ENCODE assay signal across 8 cellular contexts in genomic region chr11:116853461-116854073, GRCh38. TPM values are rescaled to one million over a fixed set of nuclear protein-coding genes. Genes with fewer than 3 reads are reported as not detected.
A peak's percentile ranks its signal among the peaks of the same experiment; 100 is the strongest.
DNase-seq lines count a peak whose midpoint lies in the region; ATAC-seq and TF ChIP-seq lines count a peak whose summit lies in the region.

No MANE protein-coding gene starts in this region.

- no peaks in the 10 kb centered on the region for H3K79me2 ChIP-seq in SK-N-SH (ENCODE audit: insufficient read depth)

- no peak for TF ChIP-seq RAD21 in SK-N-SH (IDR thresholded peaks at IDR 0.05; ENCODE audit: low read length)

- no peak overlapping the region for H2AFZ ChIP-seq in SK-N-SH (ENCODE audit: low read depth)

- H3K9me3 ChIP-seq in SK-N-SH (no peaks in the 10 kb centered on the region), mucosa of rectum (ENCODE audit: control insufficient read depth in 2 of 2, low read length in 2 of 2) (no peaks in the 10 kb centered on the region)

- DNase-seq in BJ (ENCODE audit: low read depth) = peak; percentile 87
- no peak for DNase-seq in SK-N-SH
- DNase-seq in ecto neural progenitor cell (ENCODE audit: low spot score) = no peak
- DNase-seq in Ammon's horn (ENCODE audit: low spot score) = no peak

- H4K20me1 ChIP-seq in SK-N-SH (ENCODE audit: insufficient read depth) = no peaks in the 10 kb centered on the region

- ATAC-seq in GM19324 (IDR thresholded peaks at IDR 0.05; ENCODE audit: low FRiP score, unreplicated experiment) (peak; percentile 82), HG03280 (IDR thresholded peaks at IDR 0.05; ENCODE audit: unreplicated experiment) (peak; percentile 95)

- H3K4me2 ChIP-seq in SK-N-SH = peak overlapping the region; percentile 16

- H3F3A ChIP-seq in SK-N-SH (replicated peaks; ENCODE audit: insufficient read depth) = peaks cover 31% of the 10 kb centered on the region

- POLR2A ChIA-PET in BJ (lab: Charles Lee) = interaction anchor here (1.0 kb wide), 1 partner anchor 66 kb away, joined by 4 read pairs; the partner anchor contains the start of gene ZPR1
- POLR2A ChIA-PET in SK-N-SH (lab: Yijun Ruan, JAX) = no interaction called here

- H3K27me3 ChIP-seq in BJ (ENCODE audit: control insufficient read depth, insufficient read depth, low read length) (no peaks in the 10 kb centered on the region), SK-N-SH (ENCODE audit: insufficient read depth) (no peaks in the 10 kb centered on the region), mucosa of rectum (ENCODE audit: control insufficient read depth in 2 of 2, insufficient read depth in 2 of 2, low read length in 2 of 2) (no peaks in the 10 kb centered on the region)

- H3K4me1 ChIP-seq in SK-N-SH (ENCODE audit: control insufficient read depth in 1 of 2, insufficient read depth in 2 of 2, low read depth in 1 of 2, low read length in 1 of 2) (peaks cover 15 to 33% of the 10 kb centered on the region in 2 experiments), mucosa of rectum (ENCODE audit: control insufficient read depth in 2 of 2, insufficient read depth in 2 of 2, low read length in 2 of 2) (peaks cover 31 to 36% of the 10 kb centered on the region in 2 donors)

- TF ChIP-seq EP300 in SK-N-SH (IDR thresholded peaks at IDR 0.05; ENCODE audit: borderline replicate concordance in 1 of 2, low read depth in 1 of 2, low read length in 1 of 2) = no peak

- no peaks in the 10 kb centered on the region for H3K9me3 Mint-ChIP-seq in activated naive CD8-positive, alpha-beta T cell (ENCODE audit: low read depth)

- H3K4me3 ChIP-seq in BJ (ENCODE audit: low read depth, low read length) (no peak overlapping the region), SK-N-SH (ENCODE audit: low read depth in 2 of 2, low read length in 1 of 2) (no peak overlapping the region), mucosa of rectum (ENCODE audit: low read length in 2 of 2) (peak overlapping the region in 1 of 2 donors; percentile 20)

- WGBS in SK-N-SH (ENCODE audit: low lambda C conversion rate) = 48% methylated on average over 6 of the region's 6 CpGs

- peak overlapping the region; percentile 65 for H3K4me3 Mint-ChIP-seq in activated naive CD8-positive, alpha-beta T cell

- H3K9ac ChIP-seq in SK-N-SH (peak overlapping the region; percentile 40), mucosa of rectum (ENCODE audit: low read depth in 1 of 2, low read length in 2 of 2) (peak overlapping the region in 1 of 2 donors; percentile 38)

- peaks cover 66% of the 10 kb centered on the region for H3K4me1 Mint-ChIP-seq in activated naive CD8-positive, alpha-beta T cell (ENCODE audit: low read depth)

- TF ChIP-seq CTCF in BJ (IDR thresholded peaks at IDR 0.05; ENCODE audit: insufficient read depth, low read depth, low read length) (no peak), SK-N-SH (IDR thresholded peaks at IDR 0.05) (no peak)

- H3K9me2 ChIP-seq in SK-N-SH = no peaks in the 10 kb centered on the region

- H3K27ac ChIP-seq in SK-N-SH (ENCODE audit: low read depth in 2 of 2, low read length in 1 of 2) = peak overlapping the region in 1 of 2 experiments; percentile 79; a peak in 2 of 4 replicates
- peak overlapping the region; percentile 64 to 71 for H3K27ac ChIP-seq in mucosa of rectum (ENCODE audit: low read depth in 2 of 2, low read length in 2 of 2)

- CTCF ChIA-PET in BJ (lab: Yijun Ruan, JAX) = interaction anchor here (1.0 to 3.2 kb wide), 7 partner anchors 12 to 253 kb away, joined by 3 to 19 read pairs (median 5); partner anchors contain the start of gene APOA1
- CTCF ChIA-PET in SK-N-SH (lab: Yijun Ruan, JAX) = interaction anchor here (1.0 to 2.0 kb wide), 5 partner anchors 17 to 373 kb away, joined by 3 to 7 read pairs (median 5); no protein-coding TSS in a partner anchor

- peak overlapping the region; percentile 76 for H3K27ac Mint-ChIP-seq in activated naive CD8-positive, alpha-beta T cell

- H3K36me3 ChIP-seq in BJ (ENCODE audit: control insufficient read depth, insufficient read depth, low read length) (peaks cover 5% of the 10 kb centered on the region), SK-N-SH (replicated peaks in 1 of 2; ENCODE audit: control insufficient read depth in 1 of 2, insufficient read depth in 2 of 2, low read length in 1 of 2) (peaks cover 7 to 20% of the 10 kb centered on the region in 2 experiments), mucosa of rectum (ENCODE audit: control insufficient read depth in 2 of 2, insufficient read depth in 2 of 2, low read length in 2 of 2) (peaks cover 18 to 33% of the 10 kb centered on the region in 2 donors)

- peaks cover 14% of the 10 kb centered on the region for H3K36me3 Mint-ChIP-seq in activated naive CD8-positive, alpha-beta T cell

- no peaks in the 10 kb centered on the region for H3K27me3 Mint-ChIP-seq in activated naive CD8-positive, alpha-beta T cell

TF ChIP-seq in SK-N-SH, 30 proteins besides CTCF, POLR2A, EP300 and RAD21:
- TF ChIP-seq JUND (IDR thresholded peaks at IDR 0.05) = peak; percentile 36; the same call in 1 of the 2 replicates
- no peak for TF ChIP-seq POLR2AphosphoS5 (IDR thresholded peaks at IDR 0.05; ENCODE audit: low read depth, low read length)
- TF ChIP-seq SMC3 (IDR thresholded peaks at IDR 0.05; ENCODE audit: low read depth, low read length) = no peak
- 0 out of 2 replicates have a peak, but pooled peaks have one; percentile 23 for TF ChIP-seq FOXM1 (IDR thresholded peaks at IDR 0.05; ENCODE audit: low read depth)
- TF ChIP-seq, protein P1, sequence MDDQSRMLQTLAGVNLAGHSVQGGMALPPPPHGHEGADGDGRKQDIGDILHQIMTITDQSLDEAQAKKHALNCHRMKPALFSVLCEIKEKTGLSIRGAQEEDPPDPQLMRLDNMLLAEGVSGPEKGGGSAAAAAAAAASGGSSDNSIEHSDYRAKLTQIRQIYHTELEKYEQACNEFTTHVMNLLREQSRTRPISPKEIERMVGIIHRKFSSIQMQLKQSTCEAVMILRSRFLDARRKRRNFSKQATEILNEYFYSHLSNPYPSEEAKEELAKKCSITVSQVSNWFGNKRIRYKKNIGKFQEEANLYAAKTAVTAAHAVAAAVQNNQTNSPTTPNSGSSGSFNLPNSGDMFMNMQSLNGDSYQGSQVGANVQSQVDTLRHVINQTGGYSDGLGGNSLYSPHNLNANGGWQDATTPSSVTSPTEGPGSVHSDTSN (IDR thresholded peaks at IDR 0.05) = peak; percentile 15; the same call in 1 of the 2 replicates
- TF ChIP-seq FOXJ3 (CRISPR knock-in tag; IDR thresholded peaks at IDR 0.05) = no peak
- TF ChIP-seq TCF12 (IDR thresholded peaks at IDR 0.05) = peak; percentile 13; the same call in 1 of the 2 replicates
- TF ChIP-seq NFIC (IDR thresholded peaks at IDR 0.05; ENCODE audit: borderline replicate concordance) = peak; percentile 63

RNA-seq across cellular contexts. Expression of gene APOA1, which starts 16.1 kb away (rescaled TPM):
- polyA plus RNA-seq in BJ (2011; rRNA removed) (not detected in 2 replicates), SK-N-SH (2012; rRNA removed) (0.20 TPM in 1 of 2 replicates, not detected in the other)
- not detected in 2 replicates for polyA minus RNA-seq in BJ (2011; rRNA and poly(A)+ RNA removed)
- polyA plus RNA-seq in SK-N-SH (2012; cell fraction: cytosol; rRNA removed) = 0.05 TPM in 1 of 2 replicates, not detected in the other
- polyA plus RNA-seq in SK-N-SH (2012; cell fraction: nucleus; rRNA removed) = 0.06 and 0.36 TPM in 2 replicates

RNA-seq across cellular contexts. Expression of gene APOC3, which starts 23.9 kb away (rescaled TPM):
- polyA plus RNA-seq in BJ (2011; rRNA removed) (not detected in 2 replicates), SK-N-SH (2012; rRNA removed) (not detected in 2 replicates)
- polyA minus RNA-seq in BJ (2011; rRNA and poly(A)+ RNA removed) = not detected in 2 replicates
- polyA plus RNA-seq in SK-N-SH (2012; cell fraction: cytosol; rRNA removed) = 8.5 TPM in 1 of 2 replicates, not detected in the other
- polyA plus RNA-seq in SK-N-SH (2012; cell fraction: nucleus; rRNA removed) = 0.51 TPM in 1 of 2 replicates, not detected in the other

RNA-seq across cellular contexts. Expression of gene APOA4, which starts 30.5 kb away (rescaled TPM):
- polyA plus RNA-seq in BJ (2011; rRNA removed) (not detected in 2 replicates), SK-N-SH (2012; rRNA removed) (not detected in 2 replicates)
- polyA minus RNA-seq in BJ (2011; rRNA and poly(A)+ RNA removed) = not detected in 2 replicates
- not detected in 2 replicates for polyA plus RNA-seq in SK-N-SH (2012; cell fraction: cytosol; rRNA removed)
- polyA plus RNA-seq in SK-N-SH (2012; cell fraction: nucleus; rRNA removed) = not detected in 2 replicates
